3 cellular contexts compared by ENCODE assay signal in genomic region chr7:76356115-76356514, GRCh38.
TF ChIP-seq lines count a peak whose summit lies in the region.

No MANE protein-coding gene starts in this region.

TF ChIP-seq in SK-N-SH, 30 proteins besides CTCF, POLR2A, EP300 and RAD21 (continued from another document):
- TF ChIP-seq MAX (IDR thresholded peaks at IDR 0.05; ENCODE audit: low read depth) = no peak
- no peak for TF ChIP-seq USF2 (IDR thresholded peaks at IDR 0.05; ENCODE audit: borderline replicate concordance, low read depth, low read length)
- 0 out of 2 replicates have a peak, but pooled peaks have one; percentile 5 for TF ChIP-seq FOSL2 (IDR thresholded peaks at IDR 0.05; ENCODE audit: borderline replicate concordance, low read depth)
TF ChIP-seq in SK-N-SH: peak in this region for 1.

TF ChIP-seq in SK-N-SH treated with all-trans-retinoic acid at 6 μM for 48 hours, 23 proteins besides CTCF, POLR2A, EP300 and RAD21 (continued from another document):
- no peak for TF ChIP-seq OSR1 (CRISPR knock-in tag; IDR thresholded peaks at IDR 0.05)
- TF ChIP-seq TOX (CRISPR knock-in tag; IDR thresholded peaks at IDR 0.05; ENCODE audit: borderline replicate concordance) = no peak
- no peak for TF ChIP-seq ESRRG (CRISPR knock-in tag; IDR thresholded peaks at IDR 0.05)
- no peak for TF ChIP-seq ZFP30 (CRISPR knock-in tag; IDR thresholded peaks at IDR 0.05)
- TF ChIP-seq ZNF565 (CRISPR knock-in tag; conservative IDR thresholded peaks at IDR 0.05; ENCODE audit: low read depth) = no peak
- no peak for TF ChIP-seq PATZ1 (CRISPR knock-in tag; IDR thresholded peaks at IDR 0.05; ENCODE audit: borderline replicate concordance)
- no peak for TF ChIP-seq ISL1 (CRISPR knock-in tag; IDR thresholded peaks at IDR 0.05)
- TF ChIP-seq, protein P1, sequence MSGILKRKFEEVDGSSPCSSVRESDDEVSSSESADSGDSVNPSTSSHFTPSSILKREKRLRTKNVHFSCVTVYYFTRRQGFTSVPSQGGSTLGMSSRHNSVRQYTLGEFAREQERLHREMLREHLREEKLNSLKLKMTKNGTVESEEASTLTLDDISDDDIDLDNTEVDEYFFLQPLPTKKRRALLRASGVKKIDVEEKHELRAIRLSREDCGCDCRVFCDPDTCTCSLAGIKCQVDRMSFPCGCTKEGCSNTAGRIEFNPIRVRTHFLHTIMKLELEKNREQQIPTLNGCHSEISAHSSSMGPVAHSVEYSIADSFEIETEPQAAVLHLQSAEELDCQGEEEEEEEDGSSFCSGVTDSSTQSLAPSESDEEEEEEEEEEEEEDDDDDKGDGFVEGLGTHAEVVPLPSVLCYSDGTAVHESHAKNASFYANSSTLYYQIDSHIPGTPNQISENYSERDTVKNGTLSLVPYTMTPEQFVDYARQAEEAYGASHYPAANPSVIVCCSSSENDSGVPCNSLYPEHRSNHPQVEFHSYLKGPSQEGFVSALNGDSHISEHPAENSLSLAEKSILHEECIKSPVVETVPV (CRISPR knock-in tag; IDR thresholded peaks at IDR 0.05) = no peak
- no peak for TF ChIP-seq ZC3H10 (CRISPR knock-in tag; IDR thresholded peaks at IDR 0.05)
- TF ChIP-seq SNAI2 (CRISPR knock-in tag; IDR thresholded peaks at IDR 0.05) = no peak
- TF ChIP-seq, protein P2, sequence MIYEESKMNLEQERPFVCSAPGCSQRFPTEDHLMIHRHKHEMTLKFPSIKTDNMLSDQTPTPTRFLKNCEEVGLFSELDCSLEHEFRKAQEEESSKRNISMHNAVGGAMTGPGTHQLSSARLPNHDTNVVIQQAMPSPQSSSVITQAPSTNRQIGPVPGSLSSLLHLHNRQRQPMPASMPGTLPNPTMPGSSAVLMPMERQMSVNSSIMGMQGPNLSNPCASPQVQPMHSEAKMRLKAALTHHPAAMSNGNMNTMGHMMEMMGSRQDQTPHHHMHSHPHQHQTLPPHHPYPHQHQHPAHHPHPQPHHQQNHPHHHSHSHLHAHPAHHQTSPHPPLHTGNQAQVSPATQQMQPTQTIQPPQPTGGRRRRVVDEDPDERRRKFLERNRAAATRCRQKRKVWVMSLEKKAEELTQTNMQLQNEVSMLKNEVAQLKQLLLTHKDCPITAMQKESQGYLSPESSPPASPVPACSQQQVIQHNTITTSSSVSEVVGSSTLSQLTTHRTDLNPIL (CRISPR knock-in tag; IDR thresholded peaks at IDR 0.05; ENCODE audit: low read depth) = no peak
- TF ChIP-seq TSHZ2 (CRISPR knock-in tag; IDR thresholded peaks at IDR 0.05) = no peak
- no peak for TF ChIP-seq TCF4 (CRISPR knock-in tag; IDR thresholded peaks at IDR 0.05; ENCODE audit: borderline replicate concordance)

TF ChIP-seq in neural cell, 6 proteins besides CTCF, POLR2A, EP300 and RAD21 (continued from another document):
- TF ChIP-seq, protein P3, sequence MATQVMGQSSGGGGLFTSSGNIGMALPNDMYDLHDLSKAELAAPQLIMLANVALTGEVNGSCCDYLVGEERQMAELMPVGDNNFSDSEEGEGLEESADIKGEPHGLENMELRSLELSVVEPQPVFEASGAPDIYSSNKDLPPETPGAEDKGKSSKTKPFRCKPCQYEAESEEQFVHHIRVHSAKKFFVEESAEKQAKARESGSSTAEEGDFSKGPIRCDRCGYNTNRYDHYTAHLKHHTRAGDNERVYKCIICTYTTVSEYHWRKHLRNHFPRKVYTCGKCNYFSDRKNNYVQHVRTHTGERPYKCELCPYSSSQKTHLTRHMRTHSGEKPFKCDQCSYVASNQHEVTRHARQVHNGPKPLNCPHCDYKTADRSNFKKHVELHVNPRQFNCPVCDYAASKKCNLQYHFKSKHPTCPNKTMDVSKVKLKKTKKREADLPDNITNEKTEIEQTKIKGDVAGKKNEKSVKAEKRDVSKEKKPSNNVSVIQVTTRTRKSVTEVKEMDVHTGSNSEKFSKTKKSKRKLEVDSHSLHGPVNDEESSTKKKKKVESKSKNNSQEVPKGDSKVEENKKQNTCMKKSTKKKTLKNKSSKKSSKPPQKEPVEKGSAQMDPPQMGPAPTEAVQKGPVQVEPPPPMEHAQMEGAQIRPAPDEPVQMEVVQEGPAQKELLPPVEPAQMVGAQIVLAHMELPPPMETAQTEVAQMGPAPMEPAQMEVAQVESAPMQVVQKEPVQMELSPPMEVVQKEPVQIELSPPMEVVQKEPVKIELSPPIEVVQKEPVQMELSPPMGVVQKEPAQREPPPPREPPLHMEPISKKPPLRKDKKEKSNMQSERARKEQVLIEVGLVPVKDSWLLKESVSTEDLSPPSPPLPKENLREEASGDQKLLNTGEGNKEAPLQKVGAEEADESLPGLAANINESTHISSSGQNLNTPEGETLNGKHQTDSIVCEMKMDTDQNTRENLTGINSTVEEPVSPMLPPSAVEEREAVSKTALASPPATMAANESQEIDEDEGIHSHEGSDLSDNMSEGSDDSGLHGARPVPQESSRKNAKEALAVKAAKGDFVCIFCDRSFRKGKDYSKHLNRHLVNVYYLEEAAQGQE (IDR thresholded peaks at IDR 0.05; ENCODE audit: borderline replicate concordance) = no peak
- TF ChIP-seq EZH2 (IDR thresholded peaks at IDR 0.05; ENCODE audit: borderline replicate concordance, insufficient read depth, low read length, poor library complexity, severe bottlenecking) = no peak
- no peak for TF ChIP-seq SMC3 (conservative IDR thresholded peaks at IDR 0.05; ENCODE audit: poor library complexity)
